In the genomic region with DNA sequence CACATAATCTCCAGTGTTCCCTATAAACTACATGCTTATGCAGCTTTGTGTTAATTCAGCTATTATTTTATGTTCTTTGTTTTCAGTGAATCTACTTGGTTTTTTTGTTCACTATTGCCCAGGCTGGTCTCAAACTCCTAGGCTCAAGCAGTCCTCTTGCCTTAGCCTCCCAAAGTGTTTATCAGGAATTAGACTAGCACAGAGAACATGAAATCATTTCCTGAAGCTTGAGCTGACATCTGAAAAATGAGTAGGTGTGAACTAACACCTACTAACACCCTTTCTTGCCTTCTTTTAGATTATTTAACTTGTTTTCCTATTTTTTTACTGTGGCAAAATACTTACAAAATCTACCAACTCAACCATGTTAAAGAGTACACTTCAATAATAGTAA, we compare ENCODE assay signal across 21 cellular contexts. TPM values are rescaled to one million over a fixed set of nuclear protein-coding genes. Genes with fewer than 3 reads are reported as not detected.
DNase-seq lines count a peak whose midpoint lies in the region; ATAC-seq and TF ChIP-seq lines count a peak whose summit lies in the region.
"Had no signal": no experiment of that assay in that cellular context is flagged by ENCODE, and none has a peak within 500 bp of the region (broad histone marks: within the 10 kb centered on the region; RNA-seq: fewer than 3 reads in every experiment).

No MANE protein-coding gene starts in this region.

- H3K4me3 ChIP-seq in ascending aorta, result no peak overlapping the region
- H3K4me3 ChIP-seq in esophagus squamous epithelium, result no peak overlapping the region
- no peak overlapping the region for H3K4me3 ChIP-seq in testis
- H3K4me3 ChIP-seq: Peyer's patch, upper lobe of left lung had no signal

- H3K27me3 ChIP-seq in ascending aorta, result no peaks in the 10 kb centered on the region
- no peaks in the 10 kb centered on the region for H3K27me3 ChIP-seq in esophagus squamous epithelium
- H3K27me3 ChIP-seq in testis, result no peaks in the 10 kb centered on the region
- H3K27me3 ChIP-seq: Peyer's patch, upper lobe of left lung had no signal

- POLR2A ChIA-PET in HEK293T (lab: Yijun Ruan, JAX), result no interaction called here

- CTCF ChIA-PET in HEK293T (lab: Yijun Ruan, JAX), result no interaction called here

- H3K9me3 ChIP-seq in ascending aorta (peaks cover 7 to 17% of the 10 kb centered on the region in 2 donors), esophagus squamous epithelium (peaks cover 0 to 8% (median 0%) of the 10 kb centered on the region in 3 donors), testis (no peaks in the 10 kb centered on the region)
- H3K9me3 ChIP-seq: Peyer's patch had no signal

- H3K4me1 ChIP-seq in ascending aorta (peaks cover 0 to 16% of the 10 kb centered on the region in 2 donors), esophagus squamous epithelium (peaks cover 0 to 18% (median 0%) of the 10 kb centered on the region in 3 donors), testis (no peaks in the 10 kb centered on the region)
- H3K4me1 ChIP-seq: upper lobe of left lung had no signal

- peaks cover 36% of the 10 kb centered on the region for H3K4me1 Mint-ChIP-seq in nephron
- H3K4me1 Mint-ChIP-seq: activated naive CD8-positive, alpha-beta T cell treated with anti-CD3 and anti-CD28 coated beads, Interleukin-2, amount 50 U/mL, for 24 hours had no signal

- H3K9me3 Mint-ChIP-seq in nephron, result peaks cover 12% of the 10 kb centered on the region

- peaks cover 39% of the 10 kb centered on the region for H3K36me3 Mint-ChIP-seq in nephron (ENCODE audit: low read depth)

- peak overlapping the region; percentile 96 to 99 (median 99) for H3K27ac Mint-ChIP-seq in nephron
- H3K27ac Mint-ChIP-seq: activated naive CD8-positive, alpha-beta T cell treated with anti-CD3 and anti-CD28 coated beads, Interleukin-2, amount 50 U/mL, for 24 hours; naive thymus-derived CD4-positive, alpha-beta T cell; progenitor cell of endocrine pancreas had no signal

- ATAC-seq in HG03460 (IDR thresholded peaks at IDR 0.05; ENCODE audit: unreplicated experiment), result no peak
- ATAC-seq: activated naive CD8-positive, alpha-beta T cell treated with anti-CD3 and anti-CD28 coated beads, Interleukin-2, amount 50 U/mL, for 24 hours; naive thymus-derived CD4-positive, alpha-beta T cell had no signal

- H3K36me3 ChIP-seq in ascending aorta (no peaks in the 10 kb centered on the region), esophagus squamous epithelium (no peaks in the 10 kb centered on the region), testis (ENCODE audit: low read depth, missing control alignments) (no peaks in the 10 kb centered on the region)
- H3K36me3 ChIP-seq: Peyer's patch, upper lobe of left lung had no signal

- TF ChIP-seq POLR2A in esophagus squamous epithelium (IDR thresholded peaks at IDR 0.05), result no peak
- no peak for TF ChIP-seq POLR2A in testis (IDR thresholded peaks at IDR 0.05)

- no peak overlapping the region for H3K4me3 Mint-ChIP-seq in nephron
- H3K4me3 Mint-ChIP-seq: activated naive CD8-positive, alpha-beta T cell treated with anti-CD3 and anti-CD28 coated beads, Interleukin-2, amount 50 U/mL, for 24 hours; naive thymus-derived CD4-positive, alpha-beta T cell had no signal

- no peak for DNase-seq in ascending aorta (ENCODE audit: low spot score in 2 of 2)
- DNase-seq in esophagus squamous epithelium (lab: John Stamatoyannopoulos, UW), result no peak
- DNase-seq in testis, result no peak
- no peak for DNase-seq in SHP77 (lab: John Stamatoyannopoulos, UW)
- DNase-seq in HEK293T (ENCODE audit: extremely low spot score), result no peak
- DNase-seq in stimulated activated CD4-positive, alpha-beta T cell treated with anti-CD3 and anti-CD28 coated beads, Interleukin-4, amount 100 ng/mL, for 24 hours, result no peak
- DNase-seq: activated naive CD8-positive, alpha-beta T cell treated with anti-CD3 and anti-CD28 coated beads, Interleukin-2, amount 50 U/mL, for 24 hours; AML-193; effector CD4-positive, alpha-beta T cell; head of caudate nucleus; naive thymus-derived CD4-positive, alpha-beta T cell; NCI-H1930; NK-92 treated with Interleukin-12 subunit alpha and Interleukin-12 subunit beta, amount 100 ng/mL, for 24 hours; Peyer's patch; upper lobe of left lung had no signal

- H3K27me3 Mint-ChIP-seq in nephron (ENCODE audit: low read depth), result no peaks in the 10 kb centered on the region
- H3K27me3 Mint-ChIP-seq: activated naive CD8-positive, alpha-beta T cell treated with anti-CD3 and anti-CD28 coated beads, Interleukin-2, amount 50 U/mL, for 24 hours; naive thymus-derived CD4-positive, alpha-beta T cell; progenitor cell of endocrine pancreas had no signal

- H3K27ac ChIP-seq in ascending aorta, result peak overlapping the region; percentile 77 to 85
- H3K27ac ChIP-seq in esophagus squamous epithelium, result peak overlapping the region in 3 of 4 donors; percentile 19 to 63 (median 62)
- peak overlapping the region; percentile 18 to 65 for H3K27ac ChIP-seq in testis
- H3K27ac ChIP-seq: KMS-11 had no signal

- intact Hi-C loops in ascending aorta (cut with DNase I) (loop anchor here (2.0 to 5.0 kb wide), 2 partner anchors 42 to 186 kb away; no protein-coding TSS in a partner anchor), esophagus squamous epithelium (cut with DNase I) (no loop called here), testis (cut with DNase I; ENCODE audit: low total_unique reads) (no loop called here)

- TF ChIP-seq CTCF in ascending aorta (IDR thresholded peaks at IDR 0.05), result no peak
- no peak for TF ChIP-seq CTCF in esophagus squamous epithelium (IDR thresholded peaks at IDR 0.05)
- TF ChIP-seq CTCF in nephron (IDR thresholded peaks at IDR 0.05; ENCODE audit: unreplicated experiment in 3 of 3), result no peak
- no peak for TF ChIP-seq CTCF in testis (IDR thresholded peaks at IDR 0.05)

TF ChIP-seq in HEK293T, 16 proteins besides CTCF, POLR2A, EP300 and RAD21:
- TF ChIP-seq TARDBP (IDR thresholded peaks at IDR 0.05) (no peak), SP1 (IDR thresholded peaks at IDR 0.05) (no peak), ELF4 (IDR thresholded peaks at IDR 0.05) (no peak), FOXM1 (IDR thresholded peaks at IDR 0.05; ENCODE audit: borderline replicate concordance) (no peak), FOXA1 (IDR thresholded peaks at IDR 0.05) (no peak)

RNA-seq across cellular contexts. Expression of a gene that starts 25.0 kb away (rescaled TPM):
- total RNA-seq in ascending aorta (0.43 TPM), esophagus squamous epithelium (10 to 100 TPM in 1 of 4 donors, 1 to 10 TPM in 3; 6.0 to 10.7 (median 7.5) TPM), testis (10 to 100 TPM in 1 of 2 donors, 1 to 10 TPM in 1; 8.1 to 12.1 TPM)
- 9.6 TPM for polyA plus RNA-seq in testis (ENCODE audit: insufficient read depth, low read depth, low replicate concordance)

RNA-seq across cellular contexts. Expression of a gene that starts 25.6 kb away (rescaled TPM):
- total RNA-seq in ascending aorta (11.5 TPM), esophagus squamous epithelium (10 to 100 TPM; 20.7 to 52.3 (median 37.2) TPM), testis (10 to 100 TPM; 46.0 to 60.5 TPM)
- 12.5 TPM for polyA plus RNA-seq in testis (ENCODE audit: insufficient read depth, low read depth, low replicate concordance)

RNA-seq across cellular contexts. Expression of a gene that starts 53.6 kb away (rescaled TPM):
- total RNA-seq in ascending aorta, result 156 TPM
- 10 to 100 TPM in 1 of 4 donors, 1 to 10 TPM in 2, under 1 TPM in 1; 0.76 to 23.3 (median 3.1) TPM for total RNA-seq in esophagus squamous epithelium
- total RNA-seq in testis, result 1 to 10 TPM; 4.9 to 9.5 TPM
- 18.4 TPM for polyA plus RNA-seq in testis (ENCODE audit: insufficient read depth, low read depth, low replicate concordance)
- total RNA-seq: HT-29, lung microvascular endothelial cell, progenitor cell of endocrine pancreas had no signal

RNA-seq across cellular contexts. Expression of a gene that starts 57.2 kb away (rescaled TPM):
- 44.4 TPM for total RNA-seq in ascending aorta
- total RNA-seq in esophagus squamous epithelium, result 100 to 1,000 TPM in 2 of 4 donors, 10 to 100 TPM in 2; 56.8 to 136 (median 91.2) TPM
- 100 to 1,000 TPM; 112 to 143 TPM for total RNA-seq in testis
- 57.2 TPM for polyA plus RNA-seq in testis (ENCODE audit: insufficient read depth, low read depth, low replicate concordance)
